In the genomic region with DNA sequence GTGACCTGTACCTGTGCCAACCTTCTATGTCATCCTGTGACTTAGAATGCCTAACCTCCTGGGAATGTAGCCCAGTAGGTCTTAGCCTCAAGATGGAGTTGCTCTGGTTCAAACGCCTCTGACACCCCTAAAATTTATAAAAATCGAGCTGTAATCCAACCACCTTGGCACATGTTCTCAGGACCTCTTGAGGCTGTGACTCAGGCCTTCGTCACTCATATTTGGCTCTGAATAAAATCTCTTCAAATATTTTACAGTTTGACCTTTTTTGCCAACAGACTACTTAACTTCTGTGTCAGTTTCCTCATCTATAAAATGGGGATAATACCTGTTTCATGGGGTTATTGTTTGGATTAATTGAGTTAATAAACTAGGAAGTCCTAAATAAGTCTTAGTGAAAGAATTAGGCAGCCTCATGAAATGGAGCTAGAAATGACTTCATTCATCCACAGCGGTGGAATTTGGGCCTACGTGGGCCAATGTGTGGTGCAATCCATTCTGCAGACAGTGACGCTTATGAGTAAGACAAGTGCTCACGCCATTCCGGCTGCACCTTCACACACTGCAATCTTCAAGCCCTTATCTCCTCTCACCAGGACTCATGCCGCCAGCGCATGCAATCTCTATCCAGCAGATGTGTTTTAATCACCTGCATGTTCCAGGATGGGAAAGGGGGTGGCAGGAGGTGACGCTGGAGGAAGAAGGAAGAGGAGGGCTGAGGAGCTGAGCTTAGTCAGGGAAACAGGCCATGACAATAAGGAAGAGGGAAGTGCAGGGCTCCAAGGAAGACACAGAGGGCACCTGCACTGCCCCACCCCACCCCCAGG, we compare ENCODE assay signal across 14 cellular contexts. TPM values are rescaled to one million over a fixed set of nuclear protein-coding genes. Genes with fewer than 3 reads are reported as not detected.
DNase-seq lines count a peak whose midpoint lies in the region; ATAC-seq and TF ChIP-seq lines count a peak whose summit lies in the region.
"Had no signal": no experiment of that assay in that cellular context is flagged by ENCODE, and none has a peak within 500 bp of the region (broad histone marks: within the 10 kb centered on the region; RNA-seq: fewer than 3 reads in every experiment).

No MANE protein-coding gene starts in this region.

- no peak overlapping the region for H2BK120ac ChIP-seq in trophoblast cell (ENCODE audit: insufficient read depth, low read length, poor library complexity)

- no peaks in the 10 kb centered on the region for H3K9me3 Mint-ChIP-seq in activated CD4-positive, alpha-beta T cell treated with anti-CD3 and anti-CD28 coated beads, Interleukin-2, amount 10 ng/mL, durations not matched to agents 24 days and 14 days

- no peak for TF ChIP-seq CTCF in tibial artery (IDR thresholded peaks at IDR 0.05)

- H3K9ac ChIP-seq in trophoblast cell (ENCODE audit: low read length) = no peak overlapping the region

- peaks cover 6% of the 10 kb centered on the region for H3K79me1 ChIP-seq in trophoblast cell (ENCODE audit: low read length)

- H3K27ac Mint-ChIP-seq in activated CD4-positive, alpha-beta T cell treated with anti-CD3 and anti-CD28 coated beads, Interleukin-2, amount 10 ng/mL, durations not matched to agents 24 days and 14 days = no peak overlapping the region

- peaks cover 22% of the 10 kb centered on the region for H3K4me1 Mint-ChIP-seq in activated CD4-positive, alpha-beta T cell treated with anti-CD3 and anti-CD28 coated beads, Interleukin-2, amount 10 ng/mL, durations not matched to agents 24 days and 14 days

- DNase-seq in activated CD4-positive, alpha-beta T cell treated with anti-CD3 and anti-CD28 coated beads, Interleukin-2, amount 10 ng/mL, durations not matched to agents 24 days and 14 days = no peak
- DNase-seq in activated CD4-positive, alpha-beta T cell treated with anti-CD3 and anti-CD28 coated beads, Interleukin-2, amount 50 U/mL, for 4 hours = no peak
- DNase-seq in RKO (ENCODE audit: low spot score) (peak; percentile 89), erythroblast (lab: John Stamatoyannopoulos, UW) (peak; percentile 97 to 99), trophoblast cell (peak; percentile 98 to 99), NCI-H2171 treated with DMSO at 0.1 percent for 48 hours (lab: John Stamatoyannopoulos, UW) (no peak), tibial artery (no peak)
- DNase-seq: dermis blood vessel endothelial cell, DND-41, NCI-H526, retina had no signal

- intact Hi-C loops in activated CD4-positive, alpha-beta T cell treated with anti-CD3 and anti-CD28 coated beads, Interleukin-2, amount 10 ng/mL, durations not matched to agents 24 days and 14 days (cut with micrococcal nuclease) = no loop called here
- intact Hi-C loops in tibial artery (cut with DNase I; ENCODE audit: low total_unique reads) = loop anchor here (5.0 kb wide), 1 partner anchor 107 kb away; the partner anchor contains the start of gene RAMP1

- peaks cover 16% of the 10 kb centered on the region for H3K9me3 ChIP-seq in trophoblast cell (ENCODE audit: insufficient read depth, low read depth, low read length)
- peaks cover 0 to 13% (median 9%) of the 10 kb centered on the region in 3 donors for H3K9me3 ChIP-seq in tibial artery

- H3K14ac ChIP-seq in trophoblast cell (ENCODE audit: low read length) = no peak overlapping the region

- H3K36me3 ChIP-seq in trophoblast cell (ENCODE audit: control insufficient read depth in 1 of 2, insufficient read depth in 2 of 2, low read length in 2 of 2) (peaks cover 0 to 2% of the 10 kb centered on the region in 2 experiments), tibial artery (no peaks in the 10 kb centered on the region)

- H4K8ac ChIP-seq in trophoblast cell (ENCODE audit: low read depth, low read length) = no peak overlapping the region

- peak overlapping the region; percentile 42 for H3K4me3 Mint-ChIP-seq in activated CD4-positive, alpha-beta T cell treated with anti-CD3 and anti-CD28 coated beads, Interleukin-2, amount 10 ng/mL, durations not matched to agents 24 days and 14 days

- no peaks in the 10 kb centered on the region for H3K27me3 Mint-ChIP-seq in activated CD4-positive, alpha-beta T cell treated with anti-CD3 and anti-CD28 coated beads, Interleukin-2, amount 10 ng/mL, durations not matched to agents 24 days and 14 days

- peaks cover 9% of the 10 kb centered on the region for H3K79me2 ChIP-seq in trophoblast cell (ENCODE audit: control insufficient read depth, insufficient read depth, low read length, poor library complexity)

- H2BK12ac ChIP-seq in trophoblast cell (ENCODE audit: low read length) = no peak overlapping the region

- peaks cover 21% of the 10 kb centered on the region for H3K36me3 Mint-ChIP-seq in activated CD4-positive, alpha-beta T cell treated with anti-CD3 and anti-CD28 coated beads, Interleukin-2, amount 10 ng/mL, durations not matched to agents 24 days and 14 days (ENCODE audit: low read depth)

- H3K27me3 ChIP-seq in trophoblast cell (ENCODE audit: insufficient read depth, low read length) (no peaks in the 10 kb centered on the region), tibial artery (no peaks in the 10 kb centered on the region)
- H3K27me3 ChIP-seq: SJSA1 had no signal

- no peak overlapping the region for H2BK5ac ChIP-seq in trophoblast cell (ENCODE audit: low read depth, low read length, poor library complexity)

- no peak overlapping the region for H3K18ac ChIP-seq in trophoblast cell (ENCODE audit: low read length)

- no peak overlapping the region for H4K12ac ChIP-seq in trophoblast cell (ENCODE audit: low read depth, low read length)

- no peak overlapping the region for H4K91ac ChIP-seq in trophoblast cell (ENCODE audit: low read depth, low read length)

- H3K27ac ChIP-seq in trophoblast cell (ENCODE audit: low read depth, low read length) = no peak overlapping the region
- H3K27ac ChIP-seq in tibial artery = no peak overlapping the region
- H3K27ac ChIP-seq: A549, SJSA1 had no signal

- H3K4me1 ChIP-seq in trophoblast cell (ENCODE audit: control insufficient read depth in 1 of 2, insufficient read depth in 2 of 2, low read length in 2 of 2) (peaks cover 11 to 12% of the 10 kb centered on the region in 2 experiments), tibial artery (peaks cover 0 to 30% (median 26%) of the 10 kb centered on the region in 4 donors)

- TF ChIP-seq POLR2A in erythroblast (IDR thresholded peaks at IDR 0.05; ENCODE audit: low read length) = peak; percentile 52

- WGBS in trophoblast cell (ENCODE audit: extremely low coverage, insufficient coverage, insufficient read length) = no CpG with 5 or more reads among the region's 11 CpGs

- H3K4me3 ChIP-seq in trophoblast cell (ENCODE audit: low read depth, low read length) = no peak overlapping the region
- H3K4me3 ChIP-seq in tibial artery = no peak overlapping the region
- H3K4me3 ChIP-seq: A549, SJSA1 had no signal

- H3K4ac ChIP-seq in trophoblast cell (ENCODE audit: low read depth, low read length) = no peak overlapping the region

- H2AK5ac ChIP-seq in trophoblast cell (ENCODE audit: low read length) = no peak overlapping the region

- H3K23ac ChIP-seq in trophoblast cell (ENCODE audit: low read length) = no peak overlapping the region

- no peak overlapping the region for H2AFZ ChIP-seq in trophoblast cell (ENCODE audit: insufficient read depth, low read length, poor library complexity)

- ATAC-seq in HG03045 (IDR thresholded peaks at IDR 0.05; ENCODE audit: unreplicated experiment) = no peak
- ATAC-seq: A549 had no signal

- no peak overlapping the region for H3K4me2 ChIP-seq in trophoblast cell (ENCODE audit: low read length)
- H3K4me2 ChIP-seq: A549 had no signal

RNA-seq across cellular contexts. Expression of gene UBE2F, which starts 2.0 kb away (rescaled TPM):
- 115 and 124 TPM in 2 replicates for total RNA-seq in activated CD4-positive, alpha-beta T cell treated with anti-CD3 and anti-CD28 coated beads, Interleukin-2, amount 10 ng/mL, durations not matched to agents 24 days and 14 days
- polyA plus RNA-seq in trophoblast cell (2013) = 37.2 and 37.5 TPM in 2 replicates

Comparison
In these comparisons a context has a peak if more than half of its experiments do, and no peak if none do; other contexts are left out.
1. DNase-seq: peak in RKO (single experiment), erythroblast (2 of 2) and trophoblast cell (2 of 2); none in activated CD4-positive, alpha-beta T cell treated with anti-CD3 and anti-CD28 coated beads, Interleukin-2, amount 10 ng/mL, durations not matched to agents 24 days and 14 days (single experiment), activated CD4-positive, alpha-beta T cell treated with anti-CD3 and anti-CD28 coated beads, Interleukin-2, amount 50 U/mL, for 4 hours (0 of 2), NCI-H2171 treated with DMSO at 0.1 percent for 48 hours (single experiment) and tibial artery (0 of 2).